Comparison of ENCODE assay signal across 9 cellular contexts in genomic region chr4:84691170-84691691, GRCh38.
DNase-seq lines count a peak whose midpoint lies in the region; ATAC-seq and TF ChIP-seq lines count a peak whose summit lies in the region.
"Had no signal": no experiment of that assay in that cellular context is flagged by ENCODE, and none has a peak within 500 bp of the region (broad histone marks: within the 10 kb centered on the region; RNA-seq: fewer than 3 reads in every experiment).

No MANE protein-coding gene starts in this region.

- H3K4me1 Mint-ChIP-seq in endodermal cell: no peaks in the 10 kb centered on the region
- H3K4me1 Mint-ChIP-seq: brain had no signal

- ATAC-seq in GM18502 (IDR thresholded peaks at IDR 0.05; ENCODE audit: poor library complexity, unreplicated experiment) (peak; percentile 51), GM19463 (IDR thresholded peaks at IDR 0.05; ENCODE audit: unreplicated experiment) (no peak)

- H3K9me3 Mint-ChIP-seq in endodermal cell: no peaks in the 10 kb centered on the region
- H3K9me3 Mint-ChIP-seq: brain had no signal

- peaks cover 76% of the 10 kb centered on the region for H3K36me3 Mint-ChIP-seq in endodermal cell (ENCODE audit: low read depth)

- no peaks in the 10 kb centered on the region for H3K36me3 ChIP-seq in OCI-LY3 (replicated peaks; ENCODE audit: low read depth, low read length)
- H3K36me3 ChIP-seq in endodermal cell (ENCODE audit: control insufficient read depth, insufficient read depth, low read length): peaks cover 83% of the 10 kb centered on the region

- 90% methylated on average over 1 of the region's 1 CpG; no CpG with 5 or more reads in 1 of the 2 experiments for WGBS in endodermal cell (ENCODE audit: insufficient coverage in 1 of 2, insufficient read length in 1 of 2), 2 experiments

- H3K27me3 ChIP-seq in OCI-LY3 (ENCODE audit: low read depth, low read length) (no peaks in the 10 kb centered on the region), endodermal cell (ENCODE audit: control insufficient read depth, insufficient read depth, low read length, poor library complexity, severe bottlenecking) (no peaks in the 10 kb centered on the region)

- H3K4me1 ChIP-seq in OCI-LY3 (ENCODE audit: low read length) (peaks cover 25% of the 10 kb centered on the region), endodermal cell (ENCODE audit: control insufficient read depth, insufficient read depth, low read length) (no peaks in the 10 kb centered on the region)

- no peaks in the 10 kb centered on the region for H3K79me2 ChIP-seq in OCI-LY3 (ENCODE audit: low read length)

- H3K9ac ChIP-seq in OCI-LY3 (ENCODE audit: low read length): no peak overlapping the region
- no peak overlapping the region for H3K9ac ChIP-seq in endodermal cell (ENCODE audit: extremely low read depth, low read length, poor library complexity, severe bottlenecking)

- no peak overlapping the region for H3K27ac ChIP-seq in OCI-LY3 (ENCODE audit: low read length)
- no peak overlapping the region for H3K27ac ChIP-seq in endodermal cell (ENCODE audit: low read depth, low read length)

- TF ChIP-seq CTCF in OCI-LY3 (IDR thresholded peaks at IDR 0.05; ENCODE audit: low read depth, low read length) (no peak), endodermal cell (conservative IDR thresholded peaks at IDR 0.05) (no peak)

- peak overlapping the region; percentile 8 for H3K27ac Mint-ChIP-seq in endodermal cell

- no peaks in the 10 kb centered on the region for H4K20me1 ChIP-seq in OCI-LY3 (ENCODE audit: insufficient read depth, low read length)

- no peaks in the 10 kb centered on the region for H3K27me3 Mint-ChIP-seq in endodermal cell (ENCODE audit: insufficient read depth)
- H3K27me3 Mint-ChIP-seq: brain had no signal

- H2AFZ ChIP-seq in OCI-LY3 (ENCODE audit: low read depth, low read length): no peak overlapping the region

- DNase-seq in endodermal cell (no peak), putamen (ENCODE audit: low spot score) (peak; percentile 42), globus pallidus (ENCODE audit: low spot score) (no peak), T-helper 9 cell (no peak)
- DNase-seq in NK-92 treated with Interleukin-12 subunit alpha and Interleukin-12 subunit beta, amount 100 ng/mL, for 24 hours (lab: John Stamatoyannopoulos, UW): no peak

- H3K9me3 ChIP-seq in OCI-LY3 (ENCODE audit: insufficient read depth, low read length) (no peaks in the 10 kb centered on the region), endodermal cell (ENCODE audit: control insufficient read depth, low read length) (no peaks in the 10 kb centered on the region)

- no peak overlapping the region for H3K4me3 Mint-ChIP-seq in endodermal cell
- H3K4me3 Mint-ChIP-seq: brain had no signal

- peak overlapping the region; percentile 29 for H3K4me2 ChIP-seq in OCI-LY3 (ENCODE audit: low read length)

- H3K4me3 ChIP-seq in OCI-LY3 (ENCODE audit: low read length) (no peak overlapping the region), endodermal cell (ENCODE audit: low read length) (no peak overlapping the region)
